In genomic region chr2:208142255-208142924, GRCh38 we compare ENCODE assay signal across 14 cellular contexts. TPM values are rescaled to one million over a fixed set of nuclear protein-coding genes. Genes with fewer than 3 reads are reported as not detected.
DNase-seq lines count a peak whose midpoint lies in the region; ATAC-seq and TF ChIP-seq lines count a peak whose summit lies in the region.
"Had no signal": no experiment of that assay in that cellular context is flagged by ENCODE, and none has a peak within 500 bp of the region (broad histone marks: within the 10 kb centered on the region; RNA-seq: fewer than 3 reads in every experiment).

No MANE protein-coding gene starts in this region.

- no peak for TF ChIP-seq POLR2A in breast epithelium (IDR thresholded peaks at IDR 0.05)

- POLR2A ChIA-PET in MCF 10A (lab: Yijun Ruan, JAX), result interaction anchor here (1.2 to 1.8 kb wide), 2 partner anchors 14 to 126 kb away, joined by 3 to 4 read pairs; no protein-coding TSS in a partner anchor
- POLR2A ChIA-PET in CD8-positive, alpha-beta T cell (lab: Charles Lee), result no interaction called here

- H3K27me3 Mint-ChIP-seq in MCF 10A (ENCODE audit: insufficient read depth, unreplicated experiment), result no peaks in the 10 kb centered on the region
- H3K27me3 Mint-ChIP-seq in CD8-positive, alpha-beta T cell (ENCODE audit: low read depth), result peaks cover under 1% of the 10 kb centered on the region
- H3K27me3 Mint-ChIP-seq: dendritic cell treated with granulocyte-macrophage colony-stimulating factor and Interleukin-4, amounts not matched to agents 40 ng/mL and 50 ng/mL, for 4 days had no signal

- peak; percentile 17 for DNase-seq in MCF 10A (ENCODE audit: unreplicated experiment)
- no peak for DNase-seq in breast epithelium (ENCODE audit: low spot score in 2 of 2)
- peak; percentile 90 for DNase-seq in NCI-H69 (lab: John Stamatoyannopoulos, UW)
- DNase-seq in fibroblast of lung (ENCODE audit: low read depth in 2 of 2), result peak; percentile 8 to 27
- no peak for DNase-seq in CD8-positive, alpha-beta T cell
- DNase-seq in retina, result no peak
- DNase-seq in GDM1 (lab: John Stamatoyannopoulos, UW), result no peak
- DNase-seq: ACHN had no signal

- TF ChIP-seq CTCF in MCF 10A (IDR thresholded peaks at IDR 0.05; ENCODE audit: unreplicated experiment) (no peak), breast epithelium (IDR thresholded peaks at IDR 0.05) (no peak), fibroblast of lung (conservative IDR thresholded peaks at IDR 0.05 in 1 of 2, IDR thresholded peaks at IDR 0.05 in 1 of 2; ENCODE audit: low read depth in 1 of 2, low read length in 2 of 2) (no peak)
- no peak for TF ChIP-seq CTCF in CD8-positive, alpha-beta T cell (IDR thresholded peaks at IDR 0.05)

- no peaks in the 10 kb centered on the region for H3K9me3 ChIP-seq in breast epithelium
- no peaks in the 10 kb centered on the region for H3K9me3 ChIP-seq in fibroblast of lung (ENCODE audit: control insufficient read depth, insufficient read depth, low read depth, low read length)
- H3K9me3 ChIP-seq in CD8-positive, alpha-beta T cell (ENCODE audit: low read length), result no peaks in the 10 kb centered on the region

- H3K27me3 ChIP-seq in breast epithelium (no peaks in the 10 kb centered on the region), fibroblast of lung (ENCODE audit: control insufficient read depth, insufficient read depth, low read length) (no peaks in the 10 kb centered on the region)
- H3K27me3 ChIP-seq in CD8-positive, alpha-beta T cell (ENCODE audit: insufficient read depth, low read length), result no peaks in the 10 kb centered on the region

- H3K79me2 ChIP-seq in fibroblast of lung (ENCODE audit: control insufficient read depth, insufficient read depth, low read length), result no peaks in the 10 kb centered on the region

- no peak overlapping the region for H3K4me3 ChIP-seq in breast epithelium
- H3K4me3 ChIP-seq in fibroblast of lung (replicated peaks in 1 of 4; ENCODE audit: control extremely low read depth in 1 of 4, insufficient read depth in 1 of 4, low read depth in 3 of 4, low read length in 4 of 4), result no peak overlapping the region
- H3K4me3 ChIP-seq in CD8-positive, alpha-beta T cell (ENCODE audit: low read depth, low read length), result no peak overlapping the region

- H3K27ac ChIP-seq in breast epithelium, result no peak overlapping the region
- no peak overlapping the region for H3K27ac ChIP-seq in fibroblast of lung (ENCODE audit: insufficient read depth, low read length)
- no peak overlapping the region for H3K27ac ChIP-seq in CD8-positive, alpha-beta T cell (ENCODE audit: low read depth, low read length)

- peaks cover 7% of the 10 kb centered on the region for H3K4me1 Mint-ChIP-seq in MCF 10A (ENCODE audit: insufficient read depth, unreplicated experiment)
- no peaks in the 10 kb centered on the region for H3K4me1 Mint-ChIP-seq in CD8-positive, alpha-beta T cell (ENCODE audit: low read depth)

- H3K27ac Mint-ChIP-seq in MCF 10A (ENCODE audit: low read depth, unreplicated experiment), result no peak overlapping the region
- no peak overlapping the region for H3K27ac Mint-ChIP-seq in CD8-positive, alpha-beta T cell
- H3K27ac Mint-ChIP-seq: dendritic cell treated with granulocyte-macrophage colony-stimulating factor and Interleukin-4, amounts not matched to agents 40 ng/mL and 50 ng/mL, for 4 days had no signal

- H3K9me3 Mint-ChIP-seq in MCF 10A (ENCODE audit: unreplicated experiment), result peaks cover 9% of the 10 kb centered on the region
- H3K9me3 Mint-ChIP-seq in CD8-positive, alpha-beta T cell, result no peaks in the 10 kb centered on the region
- H3K9me3 Mint-ChIP-seq: dendritic cell treated with granulocyte-macrophage colony-stimulating factor and Interleukin-4, amounts not matched to agents 40 ng/mL and 50 ng/mL, for 4 days had no signal

- CTCF ChIA-PET in MCF 10A (lab: Yijun Ruan, JAX), result interaction anchor here (0.5 to 3.4 kb wide), 7 partner anchors 12 to 170 kb away, joined by 3 to 13 read pairs (median 5); no protein-coding TSS in a partner anchor
- CTCF ChIA-PET in CD8-positive, alpha-beta T cell (lab: Charles Lee), result no interaction called here

- no peak overlapping the region for H2AFZ ChIP-seq in fibroblast of lung (ENCODE audit: low read length)

- H3K36me3 Mint-ChIP-seq in MCF 10A (ENCODE audit: insufficient read depth, unreplicated experiment), result no peaks in the 10 kb centered on the region
- H3K36me3 Mint-ChIP-seq in CD8-positive, alpha-beta T cell, result no peaks in the 10 kb centered on the region

- H3K4me2 ChIP-seq in fibroblast of lung (ENCODE audit: extremely low read depth, insufficient read depth, low read length), result no peak overlapping the region

- H3K36me3 ChIP-seq in breast epithelium, result no peaks in the 10 kb centered on the region
- H3K36me3 ChIP-seq in fibroblast of lung (ENCODE audit: control insufficient read depth, insufficient read depth, low read length), result no peaks in the 10 kb centered on the region
- H3K36me3 ChIP-seq in CD8-positive, alpha-beta T cell (ENCODE audit: insufficient read depth, low read length), result no peaks in the 10 kb centered on the region

- no peaks in the 10 kb centered on the region for H4K20me1 ChIP-seq in fibroblast of lung (ENCODE audit: control insufficient read depth, extremely low read depth, insufficient read depth, low read length)

- no TSS peak for BruUV-seq in MCF 10A (replicated peaks; lab: Mats Ljungman, UMichigan)

- no peak overlapping the region for H3K4me3 Mint-ChIP-seq in MCF 10A (ENCODE audit: unreplicated experiment)
- H3K4me3 Mint-ChIP-seq in CD8-positive, alpha-beta T cell, result no peak overlapping the region
- H3K4me3 Mint-ChIP-seq: dendritic cell treated with granulocyte-macrophage colony-stimulating factor and Interleukin-4, amounts not matched to agents 40 ng/mL and 50 ng/mL, for 4 days had no signal

- ATAC-seq in CD8-positive, alpha-beta T cell, result no peak
- ATAC-seq in HG02759 (IDR thresholded peaks at IDR 0.05; ENCODE audit: unreplicated experiment), result no peak
- ATAC-seq: activated CD4-positive, CD25-positive, alpha-beta regulatory T cell treated with anti-CD3 and anti-CD28 coated beads, Interleukin-2, amount 50 U/mL, for 24 hours; Right ventricle myocardium inferior; sciatic nerve had no signal

- H3K4me1 ChIP-seq in breast epithelium (no peaks in the 10 kb centered on the region), fibroblast of lung (ENCODE audit: control insufficient read depth, extremely low read depth, insufficient read depth, low read length) (no peaks in the 10 kb centered on the region)
- no peaks in the 10 kb centered on the region for H3K4me1 ChIP-seq in CD8-positive, alpha-beta T cell (ENCODE audit: insufficient read depth, low read length)

- no peak overlapping the region for H3K9ac ChIP-seq in fibroblast of lung (ENCODE audit: insufficient read depth, low read length)

- intact Hi-C loops in MCF 10A (cut with micrococcal nuclease) (no loop called here), breast epithelium (cut with DNase I; ENCODE audit: low total_unique reads) (no loop called here)
- intact Hi-C loops in CD8-positive, alpha-beta T cell (cut with DNase I, micrococcal nuclease), result no loop called here

RNA-seq across cellular contexts. Expression of gene CRYGB, which starts 3.6 kb away (rescaled TPM):
- total RNA-seq in MCF 10A (2022) (not detected in 2 replicates), breast epithelium (not detected), fibroblast of lung (not detected in 2 replicates)
- polyA plus RNA-seq in fibroblast of lung, result not detected in 2 replicates
- not detected in 2 replicates for polyA plus RNA-seq in fibroblast of lung (2012)
- polyA minus RNA-seq in fibroblast of lung (ENCODE audit: low replicate concordance), result not detected in 2 replicates
- total RNA-seq in CD8-positive, alpha-beta T cell, result not detected
- total RNA-seq: Right ventricle myocardium inferior, sciatic nerve, ureter had no signal

RNA-seq across cellular contexts. Expression of gene CRYGC, which starts 12.8 kb away (rescaled TPM):
- total RNA-seq in MCF 10A (2022) (not detected in 2 replicates), breast epithelium (not detected), fibroblast of lung (not detected in 2 replicates)
- not detected in 2 replicates for polyA plus RNA-seq in fibroblast of lung
- not detected in 2 replicates for polyA plus RNA-seq in fibroblast of lung (2012)
- polyA minus RNA-seq in fibroblast of lung (ENCODE audit: low replicate concordance), result not detected in 2 replicates
- total RNA-seq in CD8-positive, alpha-beta T cell, result not detected
- total RNA-seq: Right ventricle myocardium inferior, sciatic nerve, ureter had no signal

RNA-seq across cellular contexts. Expression of gene CRYGD, which starts 18.1 kb away (rescaled TPM):
- total RNA-seq in MCF 10A (2022), result not detected in 2 replicates
- total RNA-seq in breast epithelium, result not detected
- total RNA-seq in fibroblast of lung, result not detected in 2 replicates
- not detected in 2 replicates for polyA plus RNA-seq in fibroblast of lung
- not detected in 2 replicates for polyA plus RNA-seq in fibroblast of lung (2012)
- polyA minus RNA-seq in fibroblast of lung (ENCODE audit: low replicate concordance), result not detected in 2 replicates
- not detected for total RNA-seq in CD8-positive, alpha-beta T cell
- total RNA-seq: Right ventricle myocardium inferior, sciatic nerve, ureter had no signal

RNA-seq across cellular contexts. Expression of gene CRYGA, which starts 21.0 kb away (rescaled TPM):
- total RNA-seq in MCF 10A (2022) (not detected in 2 replicates), breast epithelium (not detected), fibroblast of lung (not detected in 2 replicates)
- not detected in 2 replicates for polyA plus RNA-seq in fibroblast of lung
- not detected in 2 replicates for polyA plus RNA-seq in fibroblast of lung (2012)
- polyA minus RNA-seq in fibroblast of lung (ENCODE audit: low replicate concordance), result not detected in 2 replicates
- not detected for total RNA-seq in CD8-positive, alpha-beta T cell
- total RNA-seq: Right ventricle myocardium inferior, sciatic nerve, ureter had no signal

RNA-seq across cellular contexts. Expression of gene C2orf80, which starts 47.4 kb away (rescaled TPM):
- not detected in 2 replicates for total RNA-seq in MCF 10A (2022)
- not detected for total RNA-seq in breast epithelium
- total RNA-seq in fibroblast of lung, result not detected in 2 replicates
- not detected in 2 replicates for polyA plus RNA-seq in fibroblast of lung
- not detected in 2 replicates for polyA plus RNA-seq in fibroblast of lung (2012)
- not detected in 2 replicates for polyA minus RNA-seq in fibroblast of lung (ENCODE audit: low replicate concordance)
- not detected for total RNA-seq in CD8-positive, alpha-beta T cell
- total RNA-seq: Right ventricle myocardium inferior, sciatic nerve, ureter had no signal

Comparison
In these comparisons a context has a peak if more than half of its experiments do, and no peak if none do; other contexts are left out.
1. DNase-seq: peak in MCF 10A (single experiment), NCI-H69 (single experiment) and fibroblast of lung (2 of 2); none in breast epithelium (0 of 2), CD8-positive, alpha-beta T cell (0 of 7), retina (single experiment) and GDM1 (single experiment).